Comparison of ENCODE assay signal across 10 cellular contexts in genomic region chr1:222653178-222653827, GRCh38. TPM values are rescaled to one million over a fixed set of nuclear protein-coding genes. Genes with fewer than 3 reads are reported as not detected.
DNase-seq lines count a peak whose midpoint lies in the region; ATAC-seq and TF ChIP-seq lines count a peak whose summit lies in the region.
"Had no signal": no experiment of that assay in that cellular context is flagged by ENCODE, and none has a peak within 500 bp of the region (broad histone marks: within the 10 kb centered on the region; RNA-seq: fewer than 3 reads in every experiment).

No MANE protein-coding gene starts in this region.

- no peak overlapping the region for H3K9ac ChIP-seq in Loucy (ENCODE audit: low read depth, low read length, poor library complexity, severe bottlenecking)

- peak; percentile 80 to 85 for ATAC-seq in activated T-cell treated with anti-CD3 and anti-CD28 coated beads, Interleukin-2, amount 50 U/mL, for 4 hours
- ATAC-seq in HG02678 (IDR thresholded peaks at IDR 0.05; ENCODE audit: unreplicated experiment), result peak; percentile 64
- ATAC-seq in stimulated activated effector memory CD8-positive, alpha-beta T cell treated with anti-CD3 and anti-CD28 coated beads, Interleukin-12 subunit alpha, Interleukin-12 subunit beta, amount 100 ng/mL, for 72 hours, result peak; percentile 96
- ATAC-seq: GM23338 had no signal

- H3K36me3 Mint-ChIP-seq in activated T-cell treated with anti-CD3 and anti-CD28 coated beads, Interleukin-2, amount 50 U/mL, for 4 hours (ENCODE audit: insufficient read depth), result peaks cover 58% of the 10 kb centered on the region
- H3K36me3 Mint-ChIP-seq in stimulated activated effector memory CD8-positive, alpha-beta T cell treated with anti-CD3 and anti-CD28 coated beads, Interleukin-12 subunit alpha, Interleukin-12 subunit beta, amount 100 ng/mL, for 72 hours, result peaks cover 100% of the 10 kb centered on the region

- H2AFZ ChIP-seq in Loucy (ENCODE audit: low read length), result no peak overlapping the region
- H2AFZ ChIP-seq: GM23338 had no signal

- TF ChIP-seq CTCF in Loucy (conservative IDR thresholded peaks at IDR 0.05; ENCODE audit: low read length), result no peak
- no peak for TF ChIP-seq CTCF in adrenal gland (IDR thresholded peaks at IDR 0.05)

- peak overlapping the region; percentile 36 for H3K27ac Mint-ChIP-seq in stimulated activated effector memory CD8-positive, alpha-beta T cell treated with anti-CD3 and anti-CD28 coated beads, Interleukin-12 subunit alpha, Interleukin-12 subunit beta, amount 100 ng/mL, for 72 hours
- H3K27ac Mint-ChIP-seq: GM23338 had no signal

- no peak for DNase-seq in activated T-cell treated with anti-CD3 and anti-CD28 coated beads, Interleukin-2, amount 50 U/mL, for 4 hours
- DNase-seq in activated T-cell treated with anti-CD3 and anti-CD28 coated beads, Interleukin-2, amount 50 U/mL, for 1 hour, result no peak
- DNase-seq in stimulated activated effector memory CD8-positive, alpha-beta T cell treated with anti-CD3 and anti-CD28 coated beads, Interleukin-12 subunit alpha, Interleukin-12 subunit beta, amount 100 ng/mL, for 72 hours (ENCODE audit: low spot score in 2 of 2), result peak in 1 of 2 donors; percentile 70
- no peak for DNase-seq in GOT3 (lab: John Stamatoyannopoulos, UW)
- no peak for DNase-seq in adrenal gland
- no peak for DNase-seq in posterior cingulate gyrus
- DNase-seq: dermis blood vessel endothelial cell had no signal

- H3K4me1 ChIP-seq in Loucy (ENCODE audit: insufficient read depth, low read length, poor library complexity, severe bottlenecking), result peaks cover 39% of the 10 kb centered on the region
- peaks cover 0 to 10% of the 10 kb centered on the region in 2 donors for H3K4me1 ChIP-seq in adrenal gland (replicated peaks in 1 of 2)

- no peaks in the 10 kb centered on the region for H3K9me2 ChIP-seq in Loucy (replicated peaks; ENCODE audit: low read depth, low read length)

- peaks cover 6% of the 10 kb centered on the region; the same call in 1 of the 2 replicates for H3F3A ChIP-seq in Loucy (ENCODE audit: low read depth)

- intact Hi-C loops in adrenal gland (cut with DNase I), result loop anchor here in 1 of 2 donors (10.0 kb wide), 1 partner anchor 61 kb away; the partner anchor contains the start of genes AIDA and BROX
- intact Hi-C loops in posterior cingulate gyrus (cut with DNase I), result no loop called here

- H3K27me3 ChIP-seq in Loucy (ENCODE audit: insufficient read depth, low read length, poor library complexity, severe bottlenecking) (no peaks in the 10 kb centered on the region), adrenal gland (no peaks in the 10 kb centered on the region)

- H3K4me3 ChIP-seq in Loucy (ENCODE audit: low read length, poor library complexity, severe bottlenecking), result no peak overlapping the region
- H3K4me3 ChIP-seq in adrenal gland, result no peak overlapping the region
- H3K4me3 ChIP-seq: GM23338 had no signal

- H3K9me3 Mint-ChIP-seq in activated T-cell treated with anti-CD3 and anti-CD28 coated beads, Interleukin-2, amount 50 U/mL, for 4 hours, result no peaks in the 10 kb centered on the region
- H3K9me3 Mint-ChIP-seq in stimulated activated effector memory CD8-positive, alpha-beta T cell treated with anti-CD3 and anti-CD28 coated beads, Interleukin-12 subunit alpha, Interleukin-12 subunit beta, amount 100 ng/mL, for 72 hours, result no peaks in the 10 kb centered on the region
- H3K9me3 Mint-ChIP-seq: GM23338 had no signal

- H3K4me2 ChIP-seq in Loucy (ENCODE audit: low read depth, low read length, poor library complexity, severe bottlenecking), result peak overlapping the region; percentile 38
- H3K4me2 ChIP-seq: GM23338 had no signal

- H3K79me2 ChIP-seq in Loucy (ENCODE audit: insufficient read depth, low read length), result 0 out of 2 replicates have a peak, but pooled peaks cover 5% of the 10 kb centered on the region

- no peak overlapping the region for H3K27ac ChIP-seq in adrenal gland

- H4K20me1 ChIP-seq in Loucy (ENCODE audit: insufficient read depth, low read length, poor library complexity, severe bottlenecking), result peaks cover 4% of the 10 kb centered on the region

- H3K4me1 Mint-ChIP-seq in activated T-cell treated with anti-CD3 and anti-CD28 coated beads, Interleukin-2, amount 50 U/mL, for 4 hours (ENCODE audit: low read depth), result peaks cover 56% of the 10 kb centered on the region
- H3K4me1 Mint-ChIP-seq in stimulated activated effector memory CD8-positive, alpha-beta T cell treated with anti-CD3 and anti-CD28 coated beads, Interleukin-12 subunit alpha, Interleukin-12 subunit beta, amount 100 ng/mL, for 72 hours, result peaks cover 54% of the 10 kb centered on the region
- H3K4me1 Mint-ChIP-seq: GM23338 had no signal

- H3K9me3 ChIP-seq in Loucy (ENCODE audit: insufficient read depth, low read depth, low read length) (no peaks in the 10 kb centered on the region), adrenal gland (replicated peaks in 1 of 3) (no peaks in the 10 kb centered on the region)

- 83 to 95% (median 87%) methylated on average over 2 of the region's 2 CpGs for WGBS in adrenal gland, 4 donors

- TF ChIP-seq POLR2A in adrenal gland (IDR thresholded peaks at IDR 0.05), result no peak

- no peaks in the 10 kb centered on the region for H3K27me3 Mint-ChIP-seq in activated T-cell treated with anti-CD3 and anti-CD28 coated beads, Interleukin-2, amount 50 U/mL, for 4 hours (ENCODE audit: low read depth)

- H3K4me3 Mint-ChIP-seq in activated T-cell treated with anti-CD3 and anti-CD28 coated beads, Interleukin-2, amount 50 U/mL, for 4 hours, result no peak overlapping the region
- no peak overlapping the region for H3K4me3 Mint-ChIP-seq in stimulated activated effector memory CD8-positive, alpha-beta T cell treated with anti-CD3 and anti-CD28 coated beads, Interleukin-12 subunit alpha, Interleukin-12 subunit beta, amount 100 ng/mL, for 72 hours
- H3K4me3 Mint-ChIP-seq: GM23338 had no signal

- peaks cover 81% of the 10 kb centered on the region for H3K36me3 ChIP-seq in Loucy (ENCODE audit: insufficient read depth, low read length)
- H3K36me3 ChIP-seq in adrenal gland (replicated peaks in 1 of 2), result peaks cover 6 to 67% of the 10 kb centered on the region in 2 donors

RNA-seq across cellular contexts. Expression of gene MIA3, which starts 35.4 kb away (rescaled TPM):
- total RNA-seq in activated T-cell treated with anti-CD3 and anti-CD28 coated beads, Interleukin-2, amount 50 U/mL, for 4 hours, result 10 to 100 TPM; 33.4 to 39.1 (median 35.4) TPM
- 100 to 1,000 TPM in 1 of 8 donors, 10 to 100 TPM in 7; 37.7 to 101 (median 65.9) TPM for total RNA-seq in adrenal gland
- 100 to 1,000 TPM in 1 of 3 donors, 10 to 100 TPM in 2; 33.1 to 134 (median 45.2) TPM for polyA plus RNA-seq in adrenal gland

RNA-seq across cellular contexts. Expression of gene AIDA, which starts 59.0 kb away (rescaled TPM):
- 10 to 100 TPM; 28.8 to 34.4 (median 30.1) TPM for total RNA-seq in activated T-cell treated with anti-CD3 and anti-CD28 coated beads, Interleukin-2, amount 50 U/mL, for 4 hours
- total RNA-seq in adrenal gland, result 10 to 100 TPM; 32.3 to 62.5 (median 49.1) TPM
- polyA plus RNA-seq in adrenal gland, result 10 to 100 TPM; 34.1 to 72.0 (median 49.1) TPM

RNA-seq across cellular contexts. Expression of gene BROX, which starts 59.1 kb away (rescaled TPM):
- 10 to 100 TPM; 30.2 to 32.7 (median 30.4) TPM for total RNA-seq in activated T-cell treated with anti-CD3 and anti-CD28 coated beads, Interleukin-2, amount 50 U/mL, for 4 hours
- 10 to 100 TPM; 39.3 to 81.3 (median 43.3) TPM for total RNA-seq in adrenal gland
- polyA plus RNA-seq in adrenal gland, result 10 to 100 TPM; 14.1 to 29.4 (median 17.8) TPM
